ENCODE assay signal across 8 cellular contexts in genomic region chr3:128698211-128699011, GRCh38. TPM values are rescaled to one million over a fixed set of nuclear protein-coding genes. Genes with fewer than 3 reads are reported as not detected.
DNase-seq lines count a peak whose midpoint lies in the region; ATAC-seq, FAIRE-seq and TF ChIP-seq lines count a peak whose summit lies in the region.

No MANE protein-coding gene starts in this region.

- no peaks in the 10 kb centered on the region for H4K20me1 ChIP-seq in GM23338 (replicated peaks; ENCODE audit: insufficient read depth)

- no peaks in the 10 kb centered on the region for H3K79me2 ChIP-seq in GM23338 (replicated peaks; ENCODE audit: insufficient read depth)

- no peak for FAIRE-seq in A549 (lab: Jason Lieb, UNC)

- H3K4me2 ChIP-seq in A549 (peak overlapping the region; percentile 61), GM23338 (peak overlapping the region; percentile 93)

- TF ChIP-seq CTCF in A549 (IDR thresholded peaks at IDR 0.05) = no peak
- TF ChIP-seq CTCF in GM23338 (conservative IDR thresholded peaks at IDR 0.05; ENCODE audit: low read depth in 2 of 2) = no peak
- no peak for TF ChIP-seq CTCF in endothelial cell (IDR thresholded peaks at IDR 0.05; ENCODE audit: unreplicated experiment)
- no peak for TF ChIP-seq CTCF in suprapubic skin (IDR thresholded peaks at IDR 0.05)

- H3K27me3 Mint-ChIP-seq in GM23338 (ENCODE audit: insufficient read depth, low read depth, poor library complexity) (peaks cover 11% of the 10 kb centered on the region), endothelial cell (ENCODE audit: unreplicated experiment) (no peaks in the 10 kb centered on the region), memory B cell (no peaks in the 10 kb centered on the region)
- H3K27me3 Mint-ChIP-seq in activated CD4-positive, alpha-beta memory T cell treated with anti-CD3 and anti-CD28 coated beads, Interleukin-2, amount 10 ng/mL, durations not matched to agents 7 days and 5 days = peaks cover 11% of the 10 kb centered on the region

- TF ChIP-seq RAD21 in A549 (conservative IDR thresholded peaks at IDR 0.05 in 1 of 2, IDR thresholded peaks at IDR 0.05 in 1 of 2) = no peak

- CTCF ChIA-PET in A549 (lab: Yijun Ruan, JAX) = interaction anchor here (3.3 kb wide), 1 partner anchor 17 kb away, joined by 16 read pairs; no protein-coding TSS in a partner anchor
- CTCF ChIA-PET in activated CD4-positive, alpha-beta memory T cell treated with anti-CD3 and anti-CD28 coated beads, Interleukin-2, amount 10 ng/mL, durations not matched to agents 7 days and 5 days (lab: Charles Lee) = interaction anchor here (0.6 to 1.9 kb wide), 2 partner anchors 18 to 220 kb away, joined by 3 to 5 read pairs; no protein-coding TSS in a partner anchor

- H3K9me3 ChIP-seq in A549 = no peaks in the 10 kb centered on the region
- no peaks in the 10 kb centered on the region for H3K9me3 ChIP-seq in suprapubic skin

- H2AFZ ChIP-seq in GM23338 = peak overlapping the region; percentile 97

- no peak overlapping the region for H3K27ac Mint-ChIP-seq in GM23338
- H3K27ac Mint-ChIP-seq in activated CD4-positive, alpha-beta memory T cell treated with anti-CD3 and anti-CD28 coated beads, Interleukin-2, amount 10 ng/mL, durations not matched to agents 7 days and 5 days = no peak overlapping the region
- no peak overlapping the region for H3K27ac Mint-ChIP-seq in endothelial cell (ENCODE audit: unreplicated experiment)
- H3K27ac Mint-ChIP-seq in memory B cell = no peak overlapping the region

- peak; percentile 47 to 52 for DNase-seq in A549 (ENCODE audit: low read depth in 1 of 2, low spot score in 1 of 2)
- peak; percentile 71 for DNase-seq in GM23338 (ENCODE audit: low spot score)
- DNase-seq in activated CD4-positive, alpha-beta memory T cell treated with anti-CD3 and anti-CD28 coated beads, Interleukin-2, amount 10 ng/mL, durations not matched to agents 7 days and 5 days = no peak
- DNase-seq in endothelial cell (ENCODE audit: low spot score) = peak; percentile 42
- DNase-seq in memory B cell (ENCODE audit: low spot score in 2 of 2) = peak; percentile 18 to 25
- peak in 1 of 2 donors; percentile 70 for DNase-seq in suprapubic skin (ENCODE audit: low spot score in 2 of 2)
- DNase-seq in SHP77 (lab: John Stamatoyannopoulos, UW) = no peak

- H3K4me3 Mint-ChIP-seq in GM23338 (peak overlapping the region; percentile 66), endothelial cell (ENCODE audit: unreplicated experiment) (no peak overlapping the region), memory B cell (peak overlapping the region; percentile 85)
- H3K4me3 Mint-ChIP-seq in activated CD4-positive, alpha-beta memory T cell treated with anti-CD3 and anti-CD28 coated beads, Interleukin-2, amount 10 ng/mL, durations not matched to agents 7 days and 5 days = peak overlapping the region; percentile 46

- no peaks in the 10 kb centered on the region for H3F3A ChIP-seq in GM23338 (replicated peaks; ENCODE audit: low read depth)

- H3K36me3 Mint-ChIP-seq in GM23338 (ENCODE audit: low read depth) (no peaks in the 10 kb centered on the region), endothelial cell (ENCODE audit: low read depth, unreplicated experiment) (no peaks in the 10 kb centered on the region), memory B cell (no peaks in the 10 kb centered on the region)
- no peaks in the 10 kb centered on the region for H3K36me3 Mint-ChIP-seq in activated CD4-positive, alpha-beta memory T cell treated with anti-CD3 and anti-CD28 coated beads, Interleukin-2, amount 10 ng/mL, durations not matched to agents 7 days and 5 days (ENCODE audit: low read depth)

- H3K4me1 ChIP-seq in A549 (no peaks in the 10 kb centered on the region), GM23338 (ENCODE audit: insufficient read depth) (no peaks in the 10 kb centered on the region; the same call in 1 of the 2 replicates), suprapubic skin (peaks cover 4% of the 10 kb centered on the region)

- peak overlapping the region; percentile 52 for H3K4me3 ChIP-seq in A549
- H3K4me3 ChIP-seq in GM23338 = peak overlapping the region; percentile 75
- H3K4me3 ChIP-seq in suprapubic skin = peak overlapping the region; percentile 66

- 3% methylated on average over 25 of the region's 53 CpGs for WGBS in A549 (ENCODE audit: missing lambda C conversion rate)
- 1% methylated on average over 50 of the region's 53 CpGs for WGBS in suprapubic skin

- H3K9me3 Mint-ChIP-seq in GM23338 (no peaks in the 10 kb centered on the region; the same call in 2 of the 3 replicates), endothelial cell (ENCODE audit: unreplicated experiment) (no peaks in the 10 kb centered on the region), memory B cell (no peaks in the 10 kb centered on the region)
- H3K9me3 Mint-ChIP-seq in activated CD4-positive, alpha-beta memory T cell treated with anti-CD3 and anti-CD28 coated beads, Interleukin-2, amount 10 ng/mL, durations not matched to agents 7 days and 5 days = no peaks in the 10 kb centered on the region

- H3K27me3 ChIP-seq in GM23338 (ENCODE audit: insufficient read depth) (peaks cover 22% of the 10 kb centered on the region; the same call in 1 of the 2 replicates), suprapubic skin (no peaks in the 10 kb centered on the region)

- H3K4me1 Mint-ChIP-seq in GM23338 = peaks cover 5% of the 10 kb centered on the region; the same call in 2 of the 3 replicates
- H3K4me1 Mint-ChIP-seq in activated CD4-positive, alpha-beta memory T cell treated with anti-CD3 and anti-CD28 coated beads, Interleukin-2, amount 10 ng/mL, durations not matched to agents 7 days and 5 days = peaks cover 7% of the 10 kb centered on the region
- H3K4me1 Mint-ChIP-seq in endothelial cell (ENCODE audit: unreplicated experiment) = peaks cover 10% of the 10 kb centered on the region
- H3K4me1 Mint-ChIP-seq in memory B cell = peaks cover 5% of the 10 kb centered on the region

- POLR2A ChIA-PET in A549 (lab: Yijun Ruan, JAX) = interaction anchor here (0.6 to 1.9 kb wide), 2 partner anchors 11 to 18 kb away, joined by 3 to 11 read pairs; no protein-coding TSS in a partner anchor
- POLR2A ChIA-PET in activated CD4-positive, alpha-beta memory T cell treated with anti-CD3 and anti-CD28 coated beads, Interleukin-2, amount 10 ng/mL, durations not matched to agents 7 days and 5 days (lab: Charles Lee) = no interaction called here

- TF ChIP-seq POLR2A in A549 (IDR thresholded peaks at IDR 0.05; ENCODE audit: low read length) (no peak; the same call in 1 of the 2 replicates), suprapubic skin (IDR thresholded peaks at IDR 0.05) (no peak)

- no peaks in the 10 kb centered on the region for H3K36me3 ChIP-seq in GM23338 (ENCODE audit: insufficient read depth)
- H3K36me3 ChIP-seq in suprapubic skin = no peaks in the 10 kb centered on the region

- no peaks in the 10 kb centered on the region for H3K9me2 ChIP-seq in GM23338 (ENCODE audit: insufficient read depth)

- peak overlapping the region; percentile 77 to 96 for H3K27ac ChIP-seq in A549
- no peak overlapping the region for H3K27ac ChIP-seq in GM23338 (ENCODE audit: low read depth)
- H3K27ac ChIP-seq in suprapubic skin = peak overlapping the region; percentile 74

- peak; percentile 91 to 96 for ATAC-seq in A549
- ATAC-seq in GM23338 = peak; percentile 88
- peak; percentile 59 for ATAC-seq in memory B cell (ENCODE audit: low read depth)
- ATAC-seq in HG02885 (IDR thresholded peaks at IDR 0.05; ENCODE audit: poor library complexity, unreplicated experiment) = no peak

- TF ChIP-seq EP300 in A549 (IDR thresholded peaks at IDR 0.05) (no peak), suprapubic skin (IDR thresholded peaks at IDR 0.05) (no peak)

TF ChIP-seq in A549, 52 proteins besides CTCF, POLR2A, EP300 and RAD21 (continues in another document):
- TF ChIP-seq FOSB (CRISPR knock-in tag; IDR thresholded peaks at IDR 0.05) = no peak
- no peak for TF ChIP-seq ZC3H11A (IDR thresholded peaks at IDR 0.05)
- TF ChIP-seq JUN (IDR thresholded peaks at IDR 0.05) = peak in 1 of 2 experiments; percentile 34; a peak in 1 of 5 replicates
- TF ChIP-seq MAX (IDR thresholded peaks at IDR 0.05) = peak; percentile 18; the same call in 1 of the 2 replicates

TF ChIP-seq in GM23338, 12 proteins besides CTCF, POLR2A, EP300 and RAD21 (continues in another document):
- no peak for TF ChIP-seq EZH2phosphoT487 (IDR thresholded peaks at IDR 0.05; ENCODE audit: unreplicated experiment)
- no peak for TF ChIP-seq ZNF331 (CRISPR knock-in tag; IDR thresholded peaks at IDR 0.05; ENCODE audit: low read depth)
- TF ChIP-seq NANOG (IDR thresholded peaks at IDR 0.05; ENCODE audit: borderline replicate concordance) = no peak

RNA-seq across cellular contexts. Expression of gene RAB7A, which starts 27.6 kb away (rescaled TPM):
- polyA plus RNA-seq in A549 (2011; rRNA removed) (160 and 191 TPM in 2 replicates), A549 (2017; fragmentation: RNase III; extraction: RNeasy Plus Mini Kit Qiagen cat#74134 plus additional on column Dnase treatment) (124 to 137 TPM (median 126 TPM) in 3 replicates), GM23338 (2016; fragmentation: Nextera tagmentation; extraction: Ambion mirVana) (131 and 156 TPM in 2 replicates)
- polyA plus RNA-seq in A549 (2012; cell fraction: cytosol; rRNA removed) = 138 and 141 TPM in 2 replicates
- 44.2 and 65.1 TPM in 2 replicates for polyA plus RNA-seq in A549 (2012; cell fraction: nucleus; rRNA removed)
- 86.3 and 92.2 TPM in 2 replicates for polyA minus RNA-seq in A549 (2011; rRNA and poly(A)+ RNA removed)
- 79.5 and 89.8 TPM in 2 replicates for total RNA-seq in GM23338 (2014; rRNA removed; shearing (Covaris generic))
- 100 to 1,000 TPM; 213 to 225 TPM for total RNA-seq in activated CD4-positive, alpha-beta memory T cell treated with anti-CD3 and anti-CD28 coated beads, Interleukin-2, amount 10 ng/mL, durations not matched to agents 7 days and 5 days
- total RNA-seq in endothelial cell (ENCODE audit: unreplicated experiment) (155 TPM), suprapubic skin (100 to 1,000 TPM; 120 to 154 (median 133) TPM)

RNA-seq across cellular contexts. Expression of gene RPN1, which starts 47.8 kb away (rescaled TPM):
- polyA plus RNA-seq in A549 (2011; rRNA removed) (279 and 288 TPM in 2 replicates), A549 (2017; fragmentation: RNase III; extraction: RNeasy Plus Mini Kit Qiagen cat#74134 plus additional on column Dnase treatment) (138 to 145 TPM (median 140 TPM) in 3 replicates), GM23338 (2016; fragmentation: Nextera tagmentation; extraction: Ambion mirVana) (108 and 111 TPM in 2 replicates)
- polyA plus RNA-seq in A549 (2012; cell fraction: cytosol; rRNA removed) = 106 and 122 TPM in 2 replicates
- polyA plus RNA-seq in A549 (2012; cell fraction: nucleus; rRNA removed) = 124 and 139 TPM in 2 replicates
- 277 and 341 TPM in 2 replicates for polyA minus RNA-seq in A549 (2011; rRNA and poly(A)+ RNA removed)
- 218 and 231 TPM in 2 replicates for total RNA-seq in GM23338 (2014; rRNA removed; shearing (Covaris generic))
- 100 to 1,000 TPM; 190 to 192 TPM for total RNA-seq in activated CD4-positive, alpha-beta memory T cell treated with anti-CD3 and anti-CD28 coated beads, Interleukin-2, amount 10 ng/mL, durations not matched to agents 7 days and 5 days
- total RNA-seq in endothelial cell (ENCODE audit: unreplicated experiment) (250 TPM), suprapubic skin (100 to 1,000 TPM in 3 of 4 donors, 10 to 100 TPM in 1; 91.5 to 150 (median 148) TPM)

Comparison
In these comparisons a context has a peak if more than half of its experiments do, and no peak if none do; other contexts are left out.
1. DNase-seq: peak in A549 (2 of 2), GM23338 (single experiment), endothelial cell (single experiment) and memory B cell (2 of 2); none in activated CD4-positive, alpha-beta memory T cell treated with anti-CD3 and anti-CD28 coated beads, Interleukin-2, amount 10 ng/mL, durations not matched to agents 7 days and 5 days (single experiment) and SHP77 (0 of 2).
2. Peak in every context shown above with its lines, with median percentiles within 50 percentile points of each other: H3K4me3 ChIP-seq.